1 cellular context compared by ENCODE assay signal in the genomic region with DNA sequence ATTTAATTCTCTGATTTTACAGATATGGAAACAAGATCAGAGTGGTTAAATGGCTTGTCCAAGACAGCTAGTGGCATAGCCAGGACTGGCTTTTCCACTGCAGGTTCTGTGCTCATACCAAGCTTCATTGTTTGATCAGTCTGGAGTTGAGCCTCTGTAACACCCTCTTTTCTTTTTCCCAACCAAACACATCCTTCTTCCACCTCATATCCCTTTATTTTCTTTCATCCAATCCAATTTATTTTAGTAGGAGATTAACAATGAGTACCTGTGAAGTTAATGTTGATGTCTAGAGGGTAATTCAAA.
TF ChIP-seq lines count a peak whose summit lies in the region.

No MANE protein-coding gene starts in this region.

TF ChIP-seq in GM23338, 12 proteins besides CTCF, POLR2A, EP300 and RAD21 (continued from another document):
- TF ChIP-seq ZNF462 (CRISPR knock-in tag; IDR thresholded peaks at IDR 0.05), result no peak
- no peak for TF ChIP-seq JUNB (IDR thresholded peaks at IDR 0.05; ENCODE audit: unreplicated experiment)
